3 cellular contexts compared by ENCODE assay signal in the genomic region with DNA sequence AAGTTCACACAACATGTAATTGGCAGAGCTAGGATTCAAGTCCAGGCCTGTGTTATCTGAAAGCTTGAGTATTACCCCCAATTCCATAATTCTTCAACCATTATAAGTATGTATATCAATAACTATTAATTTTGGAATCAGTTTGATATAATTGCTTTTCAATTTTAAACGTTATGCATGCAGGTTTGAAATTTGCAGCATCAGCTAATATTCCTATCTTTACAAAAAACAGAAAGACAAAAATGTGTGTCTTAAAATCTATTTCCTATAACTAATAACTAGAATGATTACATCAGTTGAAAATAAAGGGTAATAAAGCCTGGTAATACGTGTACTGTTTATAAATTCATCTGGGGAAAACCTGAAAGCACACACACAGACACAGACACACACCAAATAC.
A peak's percentile ranks its signal among the peaks of the same experiment; 100 is the strongest.
TF ChIP-seq lines count a peak whose summit lies in the region.

No MANE protein-coding gene starts in this region.

TF ChIP-seq in A549, 52 proteins besides CTCF, POLR2A, EP300 and RAD21:
- peak; percentile 86 for TF ChIP-seq MAFK (IDR thresholded peaks at IDR 0.05; ENCODE audit: partially characterized antibody)
- TF ChIP-seq FOXS1 (CRISPR knock-in tag; IDR thresholded peaks at IDR 0.05): no peak

TF ChIP-seq in IMR-90, 13 proteins besides CTCF, POLR2A, EP300 and RAD21:
- no peak for TF ChIP-seq RCOR1 (IDR thresholded peaks at IDR 0.05; ENCODE audit: insufficient replicate concordance, low read length)
- peak; percentile 85 for TF ChIP-seq MAFK (IDR thresholded peaks at IDR 0.05; ENCODE audit: low read depth, low read length)

TF ChIP-seq in H1, 55 proteins besides CTCF, POLR2A, EP300 and RAD21:
- TF ChIP-seq MAFK (IDR thresholded peaks at IDR 0.05; ENCODE audit: low read depth, low read length): peak; percentile 20; the same call in 1 of the 2 replicates
- TF ChIP-seq, protein P1, sequence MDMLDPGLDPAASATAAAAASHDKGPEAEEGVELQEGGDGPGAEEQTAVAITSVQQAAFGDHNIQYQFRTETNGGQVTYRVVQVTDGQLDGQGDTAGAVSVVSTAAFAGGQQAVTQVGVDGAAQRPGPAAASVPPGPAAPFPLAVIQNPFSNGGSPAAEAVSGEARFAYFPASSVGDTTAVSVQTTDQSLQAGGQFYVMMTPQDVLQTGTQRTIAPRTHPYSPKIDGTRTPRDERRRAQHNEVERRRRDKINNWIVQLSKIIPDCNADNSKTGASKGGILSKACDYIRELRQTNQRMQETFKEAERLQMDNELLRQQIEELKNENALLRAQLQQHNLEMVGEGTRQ (IDR thresholded peaks at IDR 0.05; ENCODE audit: low read length): no peak
